In genomic region chr4:10875144-10875799, GRCh38 we compare ENCODE assay signal across 28 cellular contexts.
"Had no signal": no experiment of that assay in that cellular context is flagged by ENCODE, and none has a peak within 500 bp of the region (broad histone marks: within the 10 kb centered on the region; RNA-seq: fewer than 3 reads in every experiment).

No MANE protein-coding gene starts in this region.

- H3K27ac Mint-ChIP-seq: activated CD4-positive, alpha-beta memory T cell treated with anti-CD3 and anti-CD28 coated beads, Interleukin-2, amount 10 ng/mL, durations not matched to agents 7 days and 5 days; activated CD8-positive, alpha-beta memory T cell treated with anti-CD3 and anti-CD28 coated beads, Interleukin-2, amount 10 ng/mL, durations not matched to agents 7 days and 5 days; activated naive CD4-positive, alpha-beta T cell treated with anti-CD3 and anti-CD28 coated beads, Interleukin-2, amount 50 U/mL, for 24 hours; brain had no signal

- H3K4me3 Mint-ChIP-seq: activated CD4-positive, alpha-beta memory T cell treated with anti-CD3 and anti-CD28 coated beads, Interleukin-2, amount 10 ng/mL, durations not matched to agents 7 days and 5 days; activated CD8-positive, alpha-beta memory T cell treated with anti-CD3 and anti-CD28 coated beads, Interleukin-2, amount 10 ng/mL, durations not matched to agents 7 days and 5 days; activated naive CD4-positive, alpha-beta T cell treated with anti-CD3 and anti-CD28 coated beads, Interleukin-2, amount 50 U/mL, for 24 hours; brain had no signal

- H3K4me1 Mint-ChIP-seq: activated CD4-positive, alpha-beta memory T cell treated with anti-CD3 and anti-CD28 coated beads, Interleukin-2, amount 10 ng/mL, durations not matched to agents 7 days and 5 days; activated CD8-positive, alpha-beta memory T cell treated with anti-CD3 and anti-CD28 coated beads, Interleukin-2, amount 10 ng/mL, durations not matched to agents 7 days and 5 days; activated naive CD4-positive, alpha-beta T cell treated with anti-CD3 and anti-CD28 coated beads, Interleukin-2, amount 50 U/mL, for 24 hours; brain had no signal

- H3K9me3 Mint-ChIP-seq: activated CD4-positive, alpha-beta memory T cell treated with anti-CD3 and anti-CD28 coated beads, Interleukin-2, amount 10 ng/mL, durations not matched to agents 7 days and 5 days; activated naive CD4-positive, alpha-beta T cell treated with anti-CD3 and anti-CD28 coated beads, Interleukin-2, amount 50 U/mL, for 24 hours had no signal

- DNase-seq: activated CD4-positive, alpha-beta memory T cell treated with anti-CD3 and anti-CD28 coated beads, Interleukin-2, amount 10 ng/mL, durations not matched to agents 7 days and 5 days; activated CD4-positive, alpha-beta T cell treated with anti-CD3 and anti-CD28 coated beads for 1 hour; activated CD4-positive, alpha-beta T cell treated with anti-CD3 and anti-CD28 coated beads for 48 hours; activated CD4-positive, CD25-positive, alpha-beta regulatory T cell; activated CD8-positive, alpha-beta memory T cell treated with anti-CD3 and anti-CD28 coated beads for 24 hours; activated CD8-positive, alpha-beta memory T cell treated with anti-CD3 and anti-CD28 coated beads, Interleukin-2, amount 10 ng/mL, durations not matched to agents 7 days and 5 days; activated CD8-positive, alpha-beta memory T cell treated with anti-CD3 and anti-CD28 coated beads, Interleukin-2, amount 50 U/mL, for 48 hours; activated effector memory CD4-positive, alpha-beta T cell treated with Interleukin-2 at 50 U/mL for 16 hours; activated T-cell treated with anti-CD3 and anti-CD28 coated beads, Interleukin-2, amount 50 U/mL, for 48 hours; adrenal gland; anterior cingulate cortex; caudate nucleus; cerebellar nuclear complex; NCI-H1105; NCI-H1436; NCI-H1694; NCI-H1930; NCI-H2081 treated with DMSO at 0.1 percent for 48 hours; NCI-H226; NCI-H524 treated with DMSO at 0.1 percent for 48 hours; SHP77; SJCRH30; T1000; WERI-Rb-1 had no signal

- H3K4me3 ChIP-seq: adrenal gland, SJCRH30, SK-N-MC had no signal

- H3K27me3 ChIP-seq: adrenal gland, SJCRH30 had no signal

- H3K4me1 ChIP-seq: adrenal gland, SJCRH30 had no signal

- H3K27me3 Mint-ChIP-seq: activated CD4-positive, alpha-beta memory T cell treated with anti-CD3 and anti-CD28 coated beads, Interleukin-2, amount 10 ng/mL, durations not matched to agents 7 days and 5 days; activated CD8-positive, alpha-beta memory T cell treated with anti-CD3 and anti-CD28 coated beads, Interleukin-2, amount 10 ng/mL, durations not matched to agents 7 days and 5 days had no signal

- H3K27ac ChIP-seq: adrenal gland, SJCRH30, SK-N-MC, WERI-Rb-1 had no signal

- ATAC-seq: activated CD8-positive, alpha-beta memory T cell treated with anti-CD3 and anti-CD28 coated beads, Interleukin-2, amount 10 ng/mL, durations not matched to agents 7 days and 5 days; Panc1 had no signal
